1 cellular context compared by ENCODE assay signal in genomic region chr12:64451687-64452558, GRCh38.
TF ChIP-seq lines count a peak whose summit lies in the region.

Gene TBK1, plus strand, starts transcription at chr12:64452120. Its CDS starts 3,751 bp downstream, at chr12:64455871.

TF ChIP-seq in GM12878, 131 proteins besides CTCF, POLR2A, EP300 and RAD21 (continued from another document and continues in another):
- TF ChIP-seq, protein P1, sequence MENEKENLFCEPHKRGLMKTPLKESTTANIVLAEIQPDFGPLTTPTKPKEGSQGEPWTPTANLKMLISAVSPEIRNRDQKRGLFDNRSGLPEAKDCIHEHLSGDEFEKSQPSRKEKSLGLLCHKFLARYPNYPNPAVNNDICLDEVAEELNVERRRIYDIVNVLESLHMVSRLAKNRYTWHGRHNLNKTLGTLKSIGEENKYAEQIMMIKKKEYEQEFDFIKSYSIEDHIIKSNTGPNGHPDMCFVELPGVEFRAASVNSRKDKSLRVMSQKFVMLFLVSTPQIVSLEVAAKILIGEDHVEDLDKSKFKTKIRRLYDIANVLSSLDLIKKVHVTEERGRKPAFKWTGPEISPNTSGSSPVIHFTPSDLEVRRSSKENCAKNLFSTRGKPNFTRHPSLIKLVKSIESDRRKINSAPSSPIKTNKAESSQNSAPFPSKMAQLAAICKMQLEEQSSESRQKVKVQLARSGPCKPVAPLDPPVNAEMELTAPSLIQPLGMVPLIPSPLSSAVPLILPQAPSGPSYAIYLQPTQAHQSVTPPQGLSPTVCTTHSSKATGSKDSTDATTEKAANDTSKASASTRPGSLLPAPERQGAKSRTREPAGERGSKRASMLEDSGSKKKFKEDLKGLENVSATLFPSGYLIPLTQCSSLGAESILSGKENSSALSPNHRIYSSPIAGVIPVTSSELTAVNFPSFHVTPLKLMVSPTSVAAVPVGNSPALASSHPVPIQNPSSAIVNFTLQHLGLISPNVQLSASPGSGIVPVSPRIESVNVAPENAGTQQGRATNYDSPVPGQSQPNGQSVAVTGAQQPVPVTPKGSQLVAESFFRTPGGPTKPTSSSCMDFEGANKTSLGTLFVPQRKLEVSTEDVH (IDR thresholded peaks at IDR 0.05; ENCODE audit: low read depth, partially characterized antibody): no peak
- TF ChIP-seq RAD51 (IDR thresholded peaks at IDR 0.05): peak; percentile 65
- no peak for TF ChIP-seq EED (IDR thresholded peaks at IDR 0.05; ENCODE audit: low read depth)
- TF ChIP-seq, protein P2, sequence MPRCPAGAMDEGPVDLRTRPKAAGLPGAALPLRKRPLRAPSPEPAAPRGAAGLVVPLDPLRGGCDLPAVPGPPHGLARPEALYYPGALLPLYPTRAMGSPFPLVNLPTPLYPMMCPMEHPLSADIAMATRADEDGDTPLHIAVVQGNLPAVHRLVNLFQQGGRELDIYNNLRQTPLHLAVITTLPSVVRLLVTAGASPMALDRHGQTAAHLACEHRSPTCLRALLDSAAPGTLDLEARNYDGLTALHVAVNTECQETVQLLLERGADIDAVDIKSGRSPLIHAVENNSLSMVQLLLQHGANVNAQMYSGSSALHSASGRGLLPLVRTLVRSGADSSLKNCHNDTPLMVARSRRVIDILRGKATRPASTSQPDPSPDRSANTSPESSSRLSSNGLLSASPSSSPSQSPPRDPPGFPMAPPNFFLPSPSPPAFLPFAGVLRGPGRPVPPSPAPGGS (IDR thresholded peaks at IDR 0.05; ENCODE audit: borderline replicate concordance, insufficient read depth, low read depth, low read length, poor library complexity, severe bottlenecking): peak; percentile 15
- TF ChIP-seq DPF2 (IDR thresholded peaks at IDR 0.05): peak; percentile 91
- TF ChIP-seq, protein P3, sequence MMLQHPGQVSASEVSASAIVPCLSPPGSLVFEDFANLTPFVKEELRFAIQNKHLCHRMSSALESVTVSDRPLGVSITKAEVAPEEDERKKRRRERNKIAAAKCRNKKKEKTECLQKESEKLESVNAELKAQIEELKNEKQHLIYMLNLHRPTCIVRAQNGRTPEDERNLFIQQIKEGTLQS (IDR thresholded peaks at IDR 0.05; ENCODE audit: borderline replicate concordance, extremely low read depth, low read depth, low read length): peak; percentile 94
- TF ChIP-seq SRF (IDR thresholded peaks at IDR 0.05; ENCODE audit: low read depth in 2 of 2, low read length in 2 of 2): no peak
- no peak for TF ChIP-seq MLLT1 (IDR thresholded peaks at IDR 0.05)
- peak in 1 of 2 experiments; percentile 91; a peak in 1 of 3 replicates for TF ChIP-seq EGR1 (IDR thresholded peaks at IDR 0.05; ENCODE audit: borderline replicate concordance in 1 of 2, low read depth in 2 of 2, low read length in 2 of 2)
- TF ChIP-seq ETV6 (conservative IDR thresholded peaks at IDR 0.05 in 1 of 2, IDR thresholded peaks at IDR 0.05 in 1 of 2; ENCODE audit: borderline replicate concordance in 1 of 2, low read depth in 1 of 2): no peak
- no peak; the same call in 1 of the 2 replicates for TF ChIP-seq RB1 (IDR thresholded peaks at IDR 0.05; ENCODE audit: borderline replicate concordance)
- TF ChIP-seq CHD2 (IDR thresholded peaks at IDR 0.05; ENCODE audit: borderline replicate concordance, low read depth, low read length): 0 out of 2 replicates have a peak, but pooled peaks have one; percentile 27
- no peak for TF ChIP-seq FOXM1 (IDR thresholded peaks at IDR 0.05; ENCODE audit: low read depth, low read length)
- no peak for TF ChIP-seq ZBTB33 (IDR thresholded peaks at IDR 0.05)
- no peak for TF ChIP-seq NFIC (IDR thresholded peaks at IDR 0.05; ENCODE audit: low read depth, low read length)
- no peak for TF ChIP-seq PAX8 (IDR thresholded peaks at IDR 0.05)
- TF ChIP-seq SMARCA5 (IDR thresholded peaks at IDR 0.05): 0 out of 2 replicates have a peak, but pooled peaks have one; percentile 81
- no peak for TF ChIP-seq FOS (IDR thresholded peaks at IDR 0.05; ENCODE audit: borderline replicate concordance, extremely low read depth, insufficient read length)
- peak; percentile 40; the same call in 1 of the 2 replicates for TF ChIP-seq NR2C1 (IDR thresholded peaks at IDR 0.05)
- TF ChIP-seq NKRF (conservative IDR thresholded peaks at IDR 0.05): peak; percentile 88
- no peak for TF ChIP-seq KAT2A (conservative IDR thresholded peaks at IDR 0.05; ENCODE audit: control insufficient read depth, low read depth, low read length)
- TF ChIP-seq TCF12 (IDR thresholded peaks at IDR 0.05; ENCODE audit: low read depth, low read length): no peak
- no peak for TF ChIP-seq NFYA (IDR thresholded peaks at IDR 0.05; ENCODE audit: borderline replicate concordance, low read depth, low read length)
- 0 out of 2 replicates have a peak, but pooled peaks have one; percentile 48 for TF ChIP-seq ZNF24 (IDR thresholded peaks at IDR 0.05)
- no peak for TF ChIP-seq CREM (IDR thresholded peaks at IDR 0.05; ENCODE audit: low read depth)
- TF ChIP-seq GATAD2B (conservative IDR thresholded peaks at IDR 0.05; ENCODE audit: low read depth): peak; percentile 99
- no peak for TF ChIP-seq STAT3 (IDR thresholded peaks at IDR 0.05; ENCODE audit: low read depth, low read length)
- TF ChIP-seq, protein P4, sequence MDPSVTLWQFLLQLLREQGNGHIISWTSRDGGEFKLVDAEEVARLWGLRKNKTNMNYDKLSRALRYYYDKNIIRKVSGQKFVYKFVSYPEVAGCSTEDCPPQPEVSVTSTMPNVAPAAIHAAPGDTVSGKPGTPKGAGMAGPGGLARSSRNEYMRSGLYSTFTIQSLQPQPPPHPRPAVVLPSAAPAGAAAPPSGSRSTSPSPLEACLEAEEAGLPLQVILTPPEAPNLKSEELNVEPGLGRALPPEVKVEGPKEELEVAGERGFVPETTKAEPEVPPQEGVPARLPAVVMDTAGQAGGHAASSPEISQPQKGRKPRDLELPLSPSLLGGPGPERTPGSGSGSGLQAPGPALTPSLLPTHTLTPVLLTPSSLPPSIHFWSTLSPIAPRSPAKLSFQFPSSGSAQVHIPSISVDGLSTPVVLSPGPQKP (IDR thresholded peaks at IDR 0.05; ENCODE audit: low read depth, low read length): no peak
- TF ChIP-seq POLR2AphosphoS2 (IDR thresholded peaks at IDR 0.05; ENCODE audit: low read depth, low read length): peak; percentile 65
- peak; percentile 57 for TF ChIP-seq TAF1 (IDR thresholded peaks at IDR 0.05; ENCODE audit: borderline replicate concordance, low read depth, low read length)
- peak; percentile 45 for TF ChIP-seq KLF5 (IDR thresholded peaks at IDR 0.05; ENCODE audit: partially characterized antibody)
- TF ChIP-seq, protein P5, sequence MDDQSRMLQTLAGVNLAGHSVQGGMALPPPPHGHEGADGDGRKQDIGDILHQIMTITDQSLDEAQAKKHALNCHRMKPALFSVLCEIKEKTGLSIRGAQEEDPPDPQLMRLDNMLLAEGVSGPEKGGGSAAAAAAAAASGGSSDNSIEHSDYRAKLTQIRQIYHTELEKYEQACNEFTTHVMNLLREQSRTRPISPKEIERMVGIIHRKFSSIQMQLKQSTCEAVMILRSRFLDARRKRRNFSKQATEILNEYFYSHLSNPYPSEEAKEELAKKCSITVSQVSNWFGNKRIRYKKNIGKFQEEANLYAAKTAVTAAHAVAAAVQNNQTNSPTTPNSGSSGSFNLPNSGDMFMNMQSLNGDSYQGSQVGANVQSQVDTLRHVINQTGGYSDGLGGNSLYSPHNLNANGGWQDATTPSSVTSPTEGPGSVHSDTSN (IDR thresholded peaks at IDR 0.05; ENCODE audit: insufficient replicate concordance, low read depth, low read length): no peak
- TF ChIP-seq CBX3 (IDR thresholded peaks at IDR 0.05; ENCODE audit: borderline replicate concordance, low read depth): no peak
- TF ChIP-seq IRF4 (IDR thresholded peaks at IDR 0.05; ENCODE audit: low read depth, low read length): no peak
- peak; percentile 98 for TF ChIP-seq BACH1 (IDR thresholded peaks at IDR 0.05; ENCODE audit: borderline replicate concordance)
- TF ChIP-seq SUPT20H (IDR thresholded peaks at IDR 0.05; ENCODE audit: borderline replicate concordance, control insufficient read depth, low read depth, low read length): no peak
- no peak for TF ChIP-seq SMC3 (IDR thresholded peaks at IDR 0.05; ENCODE audit: borderline replicate concordance, low read length)
- peak; percentile 77; the same call in 1 of the 2 replicates for TF ChIP-seq POLR2AphosphoS5 (IDR thresholded peaks at IDR 0.05; ENCODE audit: low read length)
- TF ChIP-seq TARDBP (IDR thresholded peaks at IDR 0.05; ENCODE audit: borderline replicate concordance): no peak
- TF ChIP-seq, protein P6, sequence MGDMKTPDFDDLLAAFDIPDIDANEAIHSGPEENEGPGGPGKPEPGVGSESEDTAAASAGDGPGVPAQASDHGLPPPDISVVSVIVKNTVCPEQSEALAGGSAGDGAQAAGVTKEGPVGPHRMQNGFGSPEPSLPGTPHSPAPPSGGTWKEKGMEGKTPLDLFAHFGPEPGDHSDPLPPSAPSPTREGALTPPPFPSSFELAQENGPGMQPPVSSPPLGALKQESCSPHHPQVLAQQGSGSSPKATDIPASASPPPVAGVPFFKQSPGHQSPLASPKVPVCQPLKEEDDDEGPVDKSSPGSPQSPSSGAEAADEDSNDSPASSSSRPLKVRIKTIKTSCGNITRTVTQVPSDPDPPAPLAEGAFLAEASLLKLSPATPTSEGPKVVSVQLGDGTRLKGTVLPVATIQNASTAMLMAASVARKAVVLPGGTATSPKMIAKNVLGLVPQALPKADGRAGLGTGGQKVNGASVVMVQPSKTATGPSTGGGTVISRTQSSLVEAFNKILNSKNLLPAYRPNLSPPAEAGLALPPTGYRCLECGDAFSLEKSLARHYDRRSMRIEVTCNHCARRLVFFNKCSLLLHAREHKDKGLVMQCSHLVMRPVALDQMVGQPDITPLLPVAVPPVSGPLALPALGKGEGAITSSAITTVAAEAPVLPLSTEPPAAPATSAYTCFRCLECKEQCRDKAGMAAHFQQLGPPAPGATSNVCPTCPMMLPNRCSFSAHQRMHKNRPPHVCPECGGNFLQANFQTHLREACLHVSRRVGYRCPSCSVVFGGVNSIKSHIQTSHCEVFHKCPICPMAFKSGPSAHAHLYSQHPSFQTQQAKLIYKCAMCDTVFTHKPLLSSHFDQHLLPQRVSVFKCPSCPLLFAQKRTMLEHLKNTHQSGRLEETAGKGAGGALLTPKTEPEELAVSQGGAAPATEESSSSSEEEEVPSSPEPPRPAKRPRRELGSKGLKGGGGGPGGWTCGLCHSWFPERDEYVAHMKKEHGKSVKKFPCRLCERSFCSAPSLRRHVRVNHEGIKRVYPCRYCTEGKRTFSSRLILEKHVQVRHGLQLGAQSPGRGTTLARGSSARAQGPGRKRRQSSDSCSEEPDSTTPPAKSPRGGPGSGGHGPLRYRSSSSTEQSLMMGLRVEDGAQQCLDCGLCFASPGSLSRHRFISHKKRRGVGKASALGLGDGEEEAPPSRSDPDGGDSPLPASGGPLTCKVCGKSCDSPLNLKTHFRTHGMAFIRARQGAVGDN (IDR thresholded peaks at IDR 0.05): peak; percentile 66
- TF ChIP-seq, protein P7, sequence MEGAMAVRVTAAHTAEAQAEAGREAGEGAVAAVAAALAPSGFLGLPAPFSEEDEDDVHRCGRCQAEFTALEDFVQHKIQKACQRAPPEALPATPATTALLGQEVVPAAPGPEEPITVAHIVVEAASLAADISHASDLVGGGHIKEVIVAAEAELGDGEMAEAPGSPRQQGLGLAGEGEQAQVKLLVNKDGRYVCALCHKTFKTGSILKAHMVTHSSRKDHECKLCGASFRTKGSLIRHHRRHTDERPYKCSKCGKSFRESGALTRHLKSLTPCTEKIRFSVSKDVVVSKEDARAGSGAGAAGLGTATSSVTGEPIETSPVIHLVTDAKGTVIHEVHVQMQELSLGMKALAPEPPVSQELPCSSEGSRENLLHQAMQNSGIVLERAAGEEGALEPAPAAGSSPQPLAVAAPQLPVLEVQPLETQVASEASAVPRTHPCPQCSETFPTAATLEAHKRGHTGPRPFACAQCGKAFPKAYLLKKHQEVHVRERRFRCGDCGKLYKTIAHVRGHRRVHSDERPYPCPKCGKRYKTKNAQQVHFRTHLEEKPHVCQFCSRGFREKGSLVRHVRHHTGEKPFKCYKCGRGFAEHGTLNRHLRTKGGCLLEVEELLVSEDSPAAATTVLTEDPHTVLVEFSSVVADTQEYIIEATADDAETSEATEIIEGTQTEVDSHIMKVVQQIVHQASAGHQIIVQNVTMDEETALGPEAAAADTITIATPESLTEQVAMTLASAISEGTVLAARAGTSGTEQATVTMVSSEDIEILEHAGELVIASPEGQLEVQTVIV (IDR thresholded peaks at IDR 0.05; ENCODE audit: borderline replicate concordance, partially characterized antibody): peak; percentile 50
- no peak for TF ChIP-seq CHD4 (IDR thresholded peaks at IDR 0.05)
- no peak for TF ChIP-seq JUNB (IDR thresholded peaks at IDR 0.05)
- peak; percentile 96; the same call in 1 of the 2 replicates for TF ChIP-seq ASH2L (IDR thresholded peaks at IDR 0.05; ENCODE audit: borderline replicate concordance, low read depth)
